Comparison of ENCODE assay signal across 16 cellular contexts in genomic region chr5:42840842-42841574, GRCh38. TPM values are rescaled to one million over a fixed set of nuclear protein-coding genes. Genes with fewer than 3 reads are reported as not detected.
A peak's percentile ranks its signal among the peaks of the same experiment; 100 is the strongest.
DNase-seq lines count a peak whose midpoint lies in the region; ATAC-seq and TF ChIP-seq lines count a peak whose summit lies in the region.
"Had no signal": no experiment of that assay in that cellular context is flagged by ENCODE, and none has a peak within 500 bp of the region (broad histone marks: within the 10 kb centered on the region; RNA-seq: fewer than 3 reads in every experiment).

No MANE protein-coding gene starts in this region.

- no peak overlapping the region for H3K56ac ChIP-seq in IMR-90 (ENCODE audit: extremely low read depth, insufficient read depth, low read length)

- H3K9me1 ChIP-seq in IMR-90 (ENCODE audit: insufficient read depth, low read length) = no peaks in the 10 kb centered on the region

- H4K20me1 ChIP-seq in IMR-90 (ENCODE audit: insufficient read depth, low read length) (no peaks in the 10 kb centered on the region), mammary epithelial cell (ENCODE audit: insufficient read depth, low read length) (no peaks in the 10 kb centered on the region)

- no peaks in the 10 kb centered on the region for H3K79me2 ChIP-seq in mammary epithelial cell (ENCODE audit: insufficient read depth, low read length)

- H2BK15ac ChIP-seq in IMR-90 (ENCODE audit: low read depth, low read length) = no peak overlapping the region

- no peak overlapping the region for H3K4me3 ChIP-seq in IMR-90 (ENCODE audit: insufficient read depth, low read depth, low read length)
- no peak overlapping the region for H3K4me3 ChIP-seq in mammary epithelial cell (replicated peaks in 1 of 3; ENCODE audit: insufficient read depth in 1 of 3, low read depth in 2 of 3, low read length in 3 of 3)
- peak overlapping the region in 1 of 3 donors; percentile 16 for H3K4me3 ChIP-seq in right lobe of liver
- no peak overlapping the region for H3K4me3 ChIP-seq in stomach

- no peak overlapping the region for H2AFZ ChIP-seq in IMR-90 (replicated peaks; ENCODE audit: low read length, poor library complexity)
- H2AFZ ChIP-seq in mammary epithelial cell (ENCODE audit: low read depth, low read length) = no peak overlapping the region

- WGBS in IMR-90 (ENCODE audit: extremely low coverage in 2 of 2, insufficient read length in 1 of 2), 2 experiments = no CpG with 5 or more reads among the region's 5 CpGs
- 70% methylated on average over 5 of the region's 5 CpGs for WGBS in mammary epithelial cell (ENCODE audit: low coverage, missing lambda C conversion rate)
- WGBS in right lobe of liver (ENCODE audit: insufficient coverage, low coverage, low lambda C conversion rate, missing lambda C conversion rate) = 32% methylated on average over 5 of the region's 5 CpGs
- WGBS in stomach, 5 donors = 75 to 86% (median 77%) methylated on average over 5 of the region's 5 CpGs

- H3K18ac ChIP-seq in IMR-90 (ENCODE audit: low read depth, low read length) = no peak overlapping the region; the same call in 1 of the 2 replicates

- no peak for TF ChIP-seq RAD21 in IMR-90 (IDR thresholded peaks at IDR 0.05; ENCODE audit: low read length)

- dilution Hi-C loops in IMR-90 (cut with HindIII; ENCODE audit: low sequenced_read_pairs, unreplicated experiment) = no loop called here
- dilution Hi-C loops in mammary epithelial cell (cut with HindIII; ENCODE audit: low sequenced_read_pairs) = no loop called here

- no peak overlapping the region for H3K23ac ChIP-seq in IMR-90 (ENCODE audit: low read depth, low read length)

- TF ChIP-seq POLR2A in IMR-90 (IDR thresholded peaks at IDR 0.05; ENCODE audit: low read depth, low read length) (no peak), right lobe of liver (IDR thresholded peaks at IDR 0.05) (no peak), stomach (IDR thresholded peaks at IDR 0.05) (no peak)

- no peak overlapping the region for H2AK9ac ChIP-seq in IMR-90 (replicated peaks; ENCODE audit: low read depth, low read length, poor library complexity)

- H3K4me2 ChIP-seq in IMR-90 (ENCODE audit: low read depth, low read length) (no peak overlapping the region; the same call in 1 of the 2 replicates), mammary epithelial cell (ENCODE audit: insufficient read depth, low read depth, low read length) (no peak overlapping the region)

- CTCF ChIA-PET in IMR-90 (lab: Yijun Ruan, JAX) = no interaction called here
- CTCF ChIA-PET in mammary epithelial cell (lab: Charles Lee; ENCODE audit: low non-redundant PET) = no interaction called here

- no peak overlapping the region for H4K91ac ChIP-seq in IMR-90 (ENCODE audit: insufficient read depth, low read depth, low read length)

- H2AK5ac ChIP-seq in IMR-90 (ENCODE audit: low read depth, low read length) = no peak overlapping the region

- H3K36me3 ChIP-seq in IMR-90 (ENCODE audit: control insufficient read depth, insufficient read depth, low read length) = no peaks in the 10 kb centered on the region
- no peaks in the 10 kb centered on the region for H3K36me3 ChIP-seq in mammary epithelial cell (ENCODE audit: insufficient read depth, low read length)
- no peaks in the 10 kb centered on the region for H3K36me3 ChIP-seq in right lobe of liver
- H3K36me3 ChIP-seq in stomach = no peaks in the 10 kb centered on the region

- H2BK5ac ChIP-seq in IMR-90 (ENCODE audit: low read depth, low read length, poor library complexity, severe bottlenecking) = no peak overlapping the region

- in situ Hi-C loops in IMR-90 (cut with MboI; ENCODE audit: low sequenced_read_pairs) = no loop called here
- in situ Hi-C loops in mammary epithelial cell (cut with MboI; ENCODE audit: low sequenced_read_pairs in 2 of 2) = no loop called here

- DNase-seq in IMR-90 = no peak
- peak; percentile 3 for DNase-seq in mammary epithelial cell
- no peak for DNase-seq in right lobe of liver
- no peak for DNase-seq in stomach
- DNase-seq in stimulated activated CD8-positive, alpha-beta memory T cell treated with anti-CD3 and anti-CD28 coated beads, Interleukin-4, amount 100 ng/mL, for 48 hours = no peak
- no peak for DNase-seq in DMS114 treated with DMSO at 0.1 percent for 48 hours (lab: John Stamatoyannopoulos, UW; ENCODE audit: unreplicated experiment)
- DNase-seq in HuH-7 (ENCODE audit: low spot score) = no peak
- no peak for DNase-seq in amniotic stem cell (lab: John Stamatoyannopoulos, UW)
- DNase-seq: activated CD4-positive, alpha-beta T cell treated with anti-CD3 and anti-CD28 coated beads, Interleukin-2, amount 10 ng/mL, durations not matched to agents 24 days and 14 days; activated naive CD4-positive, alpha-beta T cell treated with anti-CD3 and anti-CD28 coated beads, Interleukin-2, amount 50 U/mL, for 16 hours; activated T-cell treated with anti-CD3 and anti-CD28 coated beads for 4 hours; effector memory CD4-positive, alpha-beta T cell; NCI-H2029 treated with DMSO at 0.1 percent for 48 hours; NCI-H526 treated with DMSO at 0.1 percent for 48 hours; nucleus accumbens; T-helper 2 cell had no signal

- POLR2A ChIA-PET in IMR-90 (lab: Charles Lee; ENCODE audit: unreplicated experiment) = interaction anchor here (0.6 kb wide), 1 partner anchor 499 kb away, joined by 3 read pairs; no protein-coding TSS in a partner anchor

- no peak overlapping the region for H4K8ac ChIP-seq in IMR-90 (ENCODE audit: low read depth in 2 of 2, low read length in 2 of 2)

- TF ChIP-seq EP300 in stomach (IDR thresholded peaks at IDR 0.05) = no peak

- H3K9me3 ChIP-seq in IMR-90 (ENCODE audit: control insufficient read depth, insufficient read depth, low read length) (no peaks in the 10 kb centered on the region), mammary epithelial cell (replicated peaks; ENCODE audit: insufficient read depth, low read length) (no peaks in the 10 kb centered on the region), right lobe of liver (no peaks in the 10 kb centered on the region), stomach (peaks cover 0 to 7% (median 0%) of the 10 kb centered on the region in 4 donors)

- H4K5ac ChIP-seq in IMR-90 (ENCODE audit: low read depth, low read length) = no peak overlapping the region

- peaks cover 4% of the 10 kb centered on the region; the same call in 1 of the 2 replicates for H3K4me1 ChIP-seq in IMR-90 (ENCODE audit: control insufficient read depth, insufficient read depth, low read length)
- no peaks in the 10 kb centered on the region for H3K4me1 ChIP-seq in mammary epithelial cell (ENCODE audit: insufficient read depth, low read length)
- peaks cover 0 to 41% (median 16%) of the 10 kb centered on the region in 4 donors for H3K4me1 ChIP-seq in right lobe of liver
- peaks cover 11 to 39% (median 23%) of the 10 kb centered on the region in 4 donors for H3K4me1 ChIP-seq in stomach

- 0 out of 2 replicates have a peak, but pooled peaks have one; percentile 14 for ATAC-seq in IMR-90 (ENCODE audit: low read depth)
- peak; percentile 17 to 49 (median 36) for ATAC-seq in right lobe of liver

- no peak overlapping the region for H2BK120ac ChIP-seq in IMR-90 (ENCODE audit: low read depth, low read length)

- H3K4ac ChIP-seq in IMR-90 (ENCODE audit: low read depth, low read length) = no peak overlapping the region

- BruUV-seq in IMR-90 (replicated peaks; lab: Mats Ljungman, UMichigan) = no TSS peak
- no TSS peak for BruUV-seq in mammary epithelial cell (replicated peaks; lab: Mats Ljungman, UMichigan)

- TF ChIP-seq CTCF in IMR-90 (conservative IDR thresholded peaks at IDR 0.05; ENCODE audit: low read depth, low read length) (no peak), mammary epithelial cell (conservative IDR thresholded peaks at IDR 0.05 in 1 of 2, IDR thresholded peaks at IDR 0.05 in 1 of 2; ENCODE audit: extremely low read depth in 1 of 2, insufficient read depth in 1 of 2, low read depth in 1 of 2, low read length in 2 of 2) (no peak), right lobe of liver (IDR thresholded peaks at IDR 0.05) (no peak), stomach (IDR thresholded peaks at IDR 0.05) (no peak)

- H2BK20ac ChIP-seq in IMR-90 (ENCODE audit: low read depth, low read length) = no peak overlapping the region

- intact Hi-C loops in IMR-90 (cut with micrococcal nuclease) (no loop called here), mammary epithelial cell (cut with micrococcal nuclease) (no loop called here), right lobe of liver (cut with DNase I) (no loop called here), stomach (cut with DNase I; ENCODE audit: low total_unique reads) (no loop called here)

- H3K27me3 ChIP-seq in IMR-90 (ENCODE audit: control insufficient read depth, insufficient read depth, low read length) = no peaks in the 10 kb centered on the region
- H3K27me3 ChIP-seq in mammary epithelial cell (ENCODE audit: insufficient read depth, low read length) = no peaks in the 10 kb centered on the region
- H3K27me3 ChIP-seq in right lobe of liver = no peaks in the 10 kb centered on the region
- H3K27me3 ChIP-seq in stomach = no peaks in the 10 kb centered on the region

- peak overlapping the region; percentile 20; the same call in 1 of the 2 replicates for H3K27ac ChIP-seq in IMR-90 (ENCODE audit: insufficient read depth, low read length)
- H3K27ac ChIP-seq in mammary epithelial cell (ENCODE audit: insufficient read depth, low read depth, low read length) = no peak overlapping the region
- H3K27ac ChIP-seq in right lobe of liver = peak overlapping the region; percentile 49 to 86 (median 78)
- peak overlapping the region in 4 of 5 donors; percentile 34 to 71 (median 68) for H3K27ac ChIP-seq in stomach

- H3K9ac ChIP-seq in IMR-90 (ENCODE audit: low read depth, low read length) (no peak overlapping the region), mammary epithelial cell (ENCODE audit: insufficient read depth, low read length) (no peak overlapping the region)

- no peaks in the 10 kb centered on the region for H3K79me1 ChIP-seq in IMR-90 (ENCODE audit: low read depth in 1 of 2, low read length in 2 of 2)

- H3K14ac ChIP-seq in IMR-90 (replicated peaks; ENCODE audit: low read depth, low read length) = no peak overlapping the region

TF ChIP-seq in IMR-90, 13 proteins besides CTCF, POLR2A, EP300 and RAD21 (continues in another document):
- TF ChIP-seq BHLHE40 (IDR thresholded peaks at IDR 0.05; ENCODE audit: low read depth, low read length) = no peak
- TF ChIP-seq RFX5 (IDR thresholded peaks at IDR 0.05; ENCODE audit: low read depth, low read length) = no peak

RNA-seq across cellular contexts. Expression of gene SELENOP, which starts 29.3 kb away (rescaled TPM):
- 0.28 and 1.1 TPM in 2 replicates for total RNA-seq in IMR-90 (2012; rRNA removed)
- polyA plus RNA-seq in IMR-90 (2012; rRNA removed) = 0.16 and 0.55 TPM in 2 replicates
- polyA plus RNA-seq in IMR-90 (2012; cell fraction: cytosol; rRNA removed) = 0.11 and 0.32 TPM in 2 replicates
- 0.41 TPM in 1 of 2 replicates, not detected in the other for polyA plus RNA-seq in IMR-90 (2012; cell fraction: nucleus; rRNA removed; ENCODE audit: low replicate concordance)
- total RNA-seq in mammary epithelial cell = 10 to 100 TPM in 1 of 2 donors, 1 to 10 TPM in 1; 6.9 to 29.8 TPM
- 0.57 TPM for polyA plus RNA-seq in mammary epithelial cell
- polyA minus RNA-seq in mammary epithelial cell = not detected
- total RNA-seq in right lobe of liver = 1,000 to 10,000 TPM; 1,892 to 2,891 (median 2,149) TPM
- total RNA-seq in stomach = 100 to 1,000 TPM; 193 to 484 (median 395) TPM
- polyA plus RNA-seq in stomach = 100 to 1,000 TPM in 2 of 3 donors, 10 to 100 TPM in 1; 83.5 to 236 (median 166) TPM
- total RNA-seq: activated CD4-positive, alpha-beta T cell treated with anti-CD3 and anti-CD28 coated beads, Interleukin-2, amount 10 ng/mL, durations not matched to agents 24 days and 14 days had no signal

Comparison
In these comparisons a context has a peak if more than half of its experiments do, and no peak if none do; other contexts are left out.
1. RNA of gene SELENOP, which starts 29.3 kb away (total RNA-seq): 1,892 to 2,891 TPM in right lobe of liver and 193 to 484 TPM in stomach; 6.9 to 29.8 TPM in mammary epithelial cell and 0.28 to 1.1 TPM in IMR-90; every median in the first group is over 4 times any median in the second.